1 cellular context compared by ENCODE assay signal in the genomic region with DNA sequence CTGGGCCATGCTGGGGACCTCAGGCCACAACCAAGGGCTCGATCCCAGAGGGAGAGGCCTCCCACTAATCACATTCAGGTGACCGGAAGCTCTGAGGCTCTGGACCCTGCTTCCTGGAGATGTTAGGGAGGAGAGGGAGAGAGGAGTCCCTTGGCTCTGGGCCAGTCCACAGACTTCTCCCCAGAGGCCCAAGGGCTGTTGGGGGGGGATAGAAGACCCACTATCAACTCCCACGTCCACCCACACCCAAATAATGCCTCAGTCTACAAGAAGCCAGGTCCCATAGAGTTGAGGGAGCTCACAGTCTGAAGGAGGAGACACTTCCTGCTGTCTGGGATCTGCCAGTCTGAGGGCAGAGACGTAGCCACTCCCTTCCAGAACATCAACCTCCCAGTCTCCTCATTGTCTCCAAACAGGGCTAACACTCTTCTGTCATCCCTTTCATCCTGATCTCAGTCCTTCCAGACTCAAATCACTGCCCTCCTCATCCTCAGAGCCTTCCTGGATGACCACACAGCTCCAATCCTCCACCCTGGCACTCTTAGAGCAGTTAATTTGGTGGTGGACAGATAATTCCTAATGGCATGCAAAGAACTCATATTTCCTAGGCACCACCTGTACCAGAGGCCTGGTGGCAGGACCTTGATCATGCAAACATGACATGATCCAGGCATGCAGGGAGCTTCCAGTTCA.
TF ChIP-seq lines count a peak whose summit lies in the region.

No MANE protein-coding gene starts in this region.

TF ChIP-seq in K562, 482 proteins besides CTCF, POLR2A, EP300 and RAD21 (continued from another document):
- TF ChIP-seq CBX2 (IDR thresholded peaks at IDR 0.05; ENCODE audit: insufficient read depth, low read length, poor library complexity, severe bottlenecking) (no peak), RHOXF2B (CRISPR knock-in tag; conservative IDR thresholded peaks at IDR 0.05) (no peak), CHCHD3 (CRISPR knock-in tag; IDR thresholded peaks at IDR 0.05) (no peak), MAFF (IDR thresholded peaks at IDR 0.05; ENCODE audit: low read length) (no peak), MAFK (IDR thresholded peaks at IDR 0.05; ENCODE audit: low read length) (no peak), KHSRP (IDR thresholded peaks at IDR 0.05) (no peak), SMAD3 (CRISPR knock-in tag; conservative IDR thresholded peaks at IDR 0.05) (no peak; the same call in 1 of the 2 replicates), BCL6 (CRISPR knock-in tag; IDR thresholded peaks at IDR 0.05) (no peak), ZNF76 (CRISPR knock-in tag; IDR thresholded peaks at IDR 0.05; ENCODE audit: borderline replicate concordance) (peak; percentile 22; the same call in 1 of the 2 replicates), CREB1 (IDR thresholded peaks at IDR 0.05) (no peak), CREB1 (CRISPR knock-in tag; IDR thresholded peaks at IDR 0.05) (no peak), ZNF639 (CRISPR knock-in tag; conservative IDR thresholded peaks at IDR 0.05 in 1 of 2, IDR thresholded peaks at IDR 0.05 in 1 of 2) (peak in 1 of 2 experiments; percentile 77; a peak in 1 of 4 replicates), SUPT5H (IDR thresholded peaks at IDR 0.05) (no peak), KLF16 (IDR thresholded peaks at IDR 0.05) (no peak), ARHGAP35 (IDR thresholded peaks at IDR 0.05; ENCODE audit: partially characterized antibody) (peak; percentile 75), CXXC5 (CRISPR knock-in tag; IDR thresholded peaks at IDR 0.05) (peak; percentile 28; the same call in 1 of the 2 replicates), SMARCB1 (IDR thresholded peaks at IDR 0.05; ENCODE audit: insufficient read length, low read depth) (no peak), KLF6 (CRISPR knock-in tag; IDR thresholded peaks at IDR 0.05; ENCODE audit: borderline replicate concordance) (peak; percentile 10; the same call in 1 of the 2 replicates), GATAD2A (IDR thresholded peaks at IDR 0.05) (0 out of 2 replicates have a peak, but pooled peaks have one; percentile 5), KDM5B (IDR thresholded peaks at IDR 0.05; ENCODE audit: insufficient replicate concordance, low read depth, low read length) (peak; percentile 21), CREM (IDR thresholded peaks at IDR 0.05; ENCODE audit: low read depth) (no peak), ZNF589 (CRISPR knock-in tag; IDR thresholded peaks at IDR 0.05; ENCODE audit: low read depth) (peak; percentile 62; the same call in 1 of the 2 replicates), MAZ (CRISPR knock-in tag; conservative IDR thresholded peaks at IDR 0.05 in 1 of 2, IDR thresholded peaks at IDR 0.05 in 1 of 2) (peak in 1 of 2 experiments; percentile 17; a peak in 1 of 4 replicates), RNF2 (IDR thresholded peaks at IDR 0.05) (no peak), SMAD4 (CRISPR knock-in tag; conservative IDR thresholded peaks at IDR 0.05) (peak; percentile 66; the same call in 1 of the 2 replicates), HDAC1 (IDR thresholded peaks at IDR 0.05) (no peak), ZFP36 (IDR thresholded peaks at IDR 0.05; ENCODE audit: low read depth, low read length, partially characterized antibody) (peak; percentile 91), ZBED1 (IDR thresholded peaks at IDR 0.05) (no peak), MEIS2 (IDR thresholded peaks at IDR 0.05; ENCODE audit: partially characterized antibody) (no peak), ZNF785 (CRISPR knock-in tag; IDR thresholded peaks at IDR 0.05) (no peak), ZBTB40 (IDR thresholded peaks at IDR 0.05) (no peak), ZBTB40 (CRISPR knock-in tag; IDR thresholded peaks at IDR 0.05) (no peak), ZNF766 (CRISPR knock-in tag; conservative IDR thresholded peaks at IDR 0.05) (peak; percentile 52), ZBTB7A (IDR thresholded peaks at IDR 0.05; ENCODE audit: borderline replicate concordance, control insufficient read depth, low read depth, low read length) (peak; percentile 15; the same call in 1 of the 2 replicates), ARID2 (IDR thresholded peaks at IDR 0.05) (no peak), TBL1XR1 (IDR thresholded peaks at IDR 0.05; ENCODE audit: low read length in 2 of 2) (peak in 1 of 2 experiments; percentile 36; a peak in 1 of 4 replicates), ZNF449 (CRISPR knock-in tag; IDR thresholded peaks at IDR 0.05) (peak; percentile 8; the same call in 1 of the 2 replicates), ETV5 (CRISPR knock-in tag; IDR thresholded peaks at IDR 0.05; ENCODE audit: low read depth) (peak; percentile 56; the same call in 1 of the 2 replicates), BCOR (IDR thresholded peaks at IDR 0.05) (no peak), ETV1 (tag; conservative IDR thresholded peaks at IDR 0.05; ENCODE audit: low read depth) (peak; percentile 59), CBX8 (IDR thresholded peaks at IDR 0.05; ENCODE audit: borderline replicate concordance, extremely low read depth, low read depth, low read length, poor library complexity, severe bottlenecking) (no peak), CEBPG (CRISPR knock-in tag; IDR thresholded peaks at IDR 0.05) (no peak), CEBPG (tag; conservative IDR thresholded peaks at IDR 0.05 in 1 of 2, IDR thresholded peaks at IDR 0.05 in 1 of 2) (no peak), OTX1 (CRISPR knock-in tag; IDR thresholded peaks at IDR 0.05) (0 out of 2 replicates have a peak, but pooled peaks have one; percentile 2), FOSL1 (tag; conservative IDR thresholded peaks at IDR 0.05) (no peak)
- TF ChIP-seq, protein P1, sequence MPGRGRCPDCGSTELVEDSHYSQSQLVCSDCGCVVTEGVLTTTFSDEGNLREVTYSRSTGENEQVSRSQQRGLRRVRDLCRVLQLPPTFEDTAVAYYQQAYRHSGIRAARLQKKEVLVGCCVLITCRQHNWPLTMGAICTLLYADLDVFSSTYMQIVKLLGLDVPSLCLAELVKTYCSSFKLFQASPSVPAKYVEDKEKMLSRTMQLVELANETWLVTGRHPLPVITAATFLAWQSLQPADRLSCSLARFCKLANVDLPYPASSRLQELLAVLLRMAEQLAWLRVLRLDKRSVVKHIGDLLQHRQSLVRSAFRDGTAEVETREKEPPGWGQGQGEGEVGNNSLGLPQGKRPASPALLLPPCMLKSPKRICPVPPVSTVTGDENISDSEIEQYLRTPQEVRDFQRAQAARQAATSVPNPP (IDR thresholded peaks at IDR 0.05; ENCODE audit: borderline replicate concordance, insufficient read depth, insufficient read length) = no peak
